In the genomic region with DNA sequence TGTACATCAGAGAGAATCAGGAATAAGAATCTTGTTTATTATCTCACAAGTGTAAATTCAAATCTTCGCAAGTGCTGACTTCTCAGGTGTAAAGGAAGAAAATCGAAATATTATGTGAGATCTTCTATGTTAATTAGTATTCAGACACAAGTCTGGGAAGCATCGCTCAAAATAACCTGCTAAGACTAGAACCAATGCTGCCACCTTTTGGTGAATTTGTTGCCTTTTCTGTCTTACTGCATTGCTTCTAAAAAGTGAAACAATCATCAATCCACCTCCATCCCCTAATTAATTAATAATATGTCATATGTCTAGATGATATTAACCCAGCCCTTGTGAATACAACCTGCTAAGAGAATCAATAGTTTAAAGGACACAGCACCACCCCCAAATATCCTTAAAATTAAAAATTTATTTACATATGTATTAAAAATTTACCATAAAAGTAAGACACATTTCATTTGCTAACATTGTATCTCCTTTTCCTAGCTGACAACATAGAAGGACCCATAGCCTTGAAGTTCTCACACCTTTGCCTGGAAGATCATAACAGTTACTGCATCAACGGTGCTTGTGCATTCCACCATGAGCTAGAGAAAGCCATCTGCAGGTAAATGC, we compare ENCODE assay signal across 2 cellular contexts.
TF ChIP-seq lines count a peak whose summit lies in the region.

No MANE protein-coding gene starts in this region.

TF ChIP-seq in HEK293T, 16 proteins besides CTCF, POLR2A, EP300 and RAD21 (continued from another document):
- TF ChIP-seq, protein P1, sequence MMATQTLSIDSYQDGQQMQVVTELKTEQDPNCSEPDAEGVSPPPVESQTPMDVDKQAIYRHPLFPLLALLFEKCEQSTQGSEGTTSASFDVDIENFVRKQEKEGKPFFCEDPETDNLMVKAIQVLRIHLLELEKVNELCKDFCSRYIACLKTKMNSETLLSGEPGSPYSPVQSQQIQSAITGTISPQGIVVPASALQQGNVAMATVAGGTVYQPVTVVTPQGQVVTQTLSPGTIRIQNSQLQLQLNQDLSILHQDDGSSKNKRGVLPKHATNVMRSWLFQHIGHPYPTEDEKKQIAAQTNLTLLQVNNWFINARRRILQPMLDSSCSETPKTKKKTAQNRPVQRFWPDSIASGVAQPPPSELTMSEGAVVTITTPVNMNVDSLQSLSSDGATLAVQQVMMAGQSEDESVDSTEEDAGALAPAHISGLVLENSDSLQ (IDR thresholded peaks at IDR 0.05) = no peak
- no peak for TF ChIP-seq ZNF384 (IDR thresholded peaks at IDR 0.05)
- no peak for TF ChIP-seq L3MBTL2 (conservative IDR thresholded peaks at IDR 0.05)
- TF ChIP-seq TARDBP (IDR thresholded peaks at IDR 0.05) = no peak
- no peak for TF ChIP-seq SP1 (IDR thresholded peaks at IDR 0.05)
- no peak for TF ChIP-seq LEF1 (IDR thresholded peaks at IDR 0.05; ENCODE audit: borderline replicate concordance)
- TF ChIP-seq CTBP1 (IDR thresholded peaks at IDR 0.05; ENCODE audit: borderline replicate concordance) = no peak
- no peak for TF ChIP-seq FOXM1 (IDR thresholded peaks at IDR 0.05; ENCODE audit: borderline replicate concordance)
- no peak for TF ChIP-seq ARNT (IDR thresholded peaks at IDR 0.05)
- no peak for TF ChIP-seq FOXA1 (IDR thresholded peaks at IDR 0.05)
- no peak for TF ChIP-seq BHLHE40 (IDR thresholded peaks at IDR 0.05; ENCODE audit: borderline replicate concordance)
- TF ChIP-seq NFRKB (IDR thresholded peaks at IDR 0.05) = no peak

TF ChIP-seq in GM12878, 131 proteins besides CTCF, POLR2A, EP300 and RAD21 (continued from another document):
- TF ChIP-seq, protein P2, sequence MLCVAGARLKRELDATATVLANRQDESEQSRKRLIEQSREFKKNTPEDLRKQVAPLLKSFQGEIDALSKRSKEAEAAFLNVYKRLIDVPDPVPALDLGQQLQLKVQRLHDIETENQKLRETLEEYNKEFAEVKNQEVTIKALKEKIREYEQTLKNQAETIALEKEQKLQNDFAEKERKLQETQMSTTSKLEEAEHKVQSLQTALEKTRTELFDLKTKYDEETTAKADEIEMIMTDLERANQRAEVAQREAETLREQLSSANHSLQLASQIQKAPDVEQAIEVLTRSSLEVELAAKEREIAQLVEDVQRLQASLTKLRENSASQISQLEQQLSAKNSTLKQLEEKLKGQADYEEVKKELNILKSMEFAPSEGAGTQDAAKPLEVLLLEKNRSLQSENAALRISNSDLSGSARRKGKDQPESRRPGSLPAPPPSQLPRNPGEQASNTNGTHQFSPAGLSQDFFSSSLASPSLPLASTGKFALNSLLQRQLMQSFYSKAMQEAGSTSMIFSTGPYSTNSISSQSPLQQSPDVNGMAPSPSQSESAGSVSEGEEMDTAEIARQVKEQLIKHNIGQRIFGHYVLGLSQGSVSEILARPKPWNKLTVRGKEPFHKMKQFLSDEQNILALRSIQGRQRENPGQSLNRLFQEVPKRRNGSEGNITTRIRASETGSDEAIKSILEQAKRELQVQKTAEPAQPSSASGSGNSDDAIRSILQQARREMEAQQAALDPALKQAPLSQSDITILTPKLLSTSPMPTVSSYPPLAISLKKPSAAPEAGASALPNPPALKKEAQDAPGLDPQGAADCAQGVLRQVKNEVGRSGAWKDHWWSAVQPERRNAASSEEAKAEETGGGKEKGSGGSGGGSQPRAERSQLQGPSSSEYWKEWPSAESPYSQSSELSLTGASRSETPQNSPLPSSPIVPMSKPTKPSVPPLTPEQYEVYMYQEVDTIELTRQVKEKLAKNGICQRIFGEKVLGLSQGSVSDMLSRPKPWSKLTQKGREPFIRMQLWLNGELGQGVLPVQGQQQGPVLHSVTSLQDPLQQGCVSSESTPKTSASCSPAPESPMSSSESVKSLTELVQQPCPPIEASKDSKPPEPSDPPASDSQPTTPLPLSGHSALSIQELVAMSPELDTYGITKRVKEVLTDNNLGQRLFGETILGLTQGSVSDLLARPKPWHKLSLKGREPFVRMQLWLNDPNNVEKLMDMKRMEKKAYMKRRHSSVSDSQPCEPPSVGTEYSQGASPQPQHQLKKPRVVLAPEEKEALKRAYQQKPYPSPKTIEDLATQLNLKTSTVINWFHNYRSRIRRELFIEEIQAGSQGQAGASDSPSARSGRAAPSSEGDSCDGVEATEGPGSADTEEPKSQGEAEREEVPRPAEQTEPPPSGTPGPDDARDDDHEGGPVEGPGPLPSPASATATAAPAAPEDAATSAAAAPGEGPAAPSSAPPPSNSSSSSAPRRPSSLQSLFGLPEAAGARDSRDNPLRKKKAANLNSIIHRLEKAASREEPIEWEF (IDR thresholded peaks at IDR 0.05; ENCODE audit: insufficient replicate concordance, low read depth, low read length) = no peak
- TF ChIP-seq SMC3 (IDR thresholded peaks at IDR 0.05; ENCODE audit: borderline replicate concordance, low read length) = peak; percentile 76; the same call in 1 of the 2 replicates
- TF ChIP-seq, protein P3, sequence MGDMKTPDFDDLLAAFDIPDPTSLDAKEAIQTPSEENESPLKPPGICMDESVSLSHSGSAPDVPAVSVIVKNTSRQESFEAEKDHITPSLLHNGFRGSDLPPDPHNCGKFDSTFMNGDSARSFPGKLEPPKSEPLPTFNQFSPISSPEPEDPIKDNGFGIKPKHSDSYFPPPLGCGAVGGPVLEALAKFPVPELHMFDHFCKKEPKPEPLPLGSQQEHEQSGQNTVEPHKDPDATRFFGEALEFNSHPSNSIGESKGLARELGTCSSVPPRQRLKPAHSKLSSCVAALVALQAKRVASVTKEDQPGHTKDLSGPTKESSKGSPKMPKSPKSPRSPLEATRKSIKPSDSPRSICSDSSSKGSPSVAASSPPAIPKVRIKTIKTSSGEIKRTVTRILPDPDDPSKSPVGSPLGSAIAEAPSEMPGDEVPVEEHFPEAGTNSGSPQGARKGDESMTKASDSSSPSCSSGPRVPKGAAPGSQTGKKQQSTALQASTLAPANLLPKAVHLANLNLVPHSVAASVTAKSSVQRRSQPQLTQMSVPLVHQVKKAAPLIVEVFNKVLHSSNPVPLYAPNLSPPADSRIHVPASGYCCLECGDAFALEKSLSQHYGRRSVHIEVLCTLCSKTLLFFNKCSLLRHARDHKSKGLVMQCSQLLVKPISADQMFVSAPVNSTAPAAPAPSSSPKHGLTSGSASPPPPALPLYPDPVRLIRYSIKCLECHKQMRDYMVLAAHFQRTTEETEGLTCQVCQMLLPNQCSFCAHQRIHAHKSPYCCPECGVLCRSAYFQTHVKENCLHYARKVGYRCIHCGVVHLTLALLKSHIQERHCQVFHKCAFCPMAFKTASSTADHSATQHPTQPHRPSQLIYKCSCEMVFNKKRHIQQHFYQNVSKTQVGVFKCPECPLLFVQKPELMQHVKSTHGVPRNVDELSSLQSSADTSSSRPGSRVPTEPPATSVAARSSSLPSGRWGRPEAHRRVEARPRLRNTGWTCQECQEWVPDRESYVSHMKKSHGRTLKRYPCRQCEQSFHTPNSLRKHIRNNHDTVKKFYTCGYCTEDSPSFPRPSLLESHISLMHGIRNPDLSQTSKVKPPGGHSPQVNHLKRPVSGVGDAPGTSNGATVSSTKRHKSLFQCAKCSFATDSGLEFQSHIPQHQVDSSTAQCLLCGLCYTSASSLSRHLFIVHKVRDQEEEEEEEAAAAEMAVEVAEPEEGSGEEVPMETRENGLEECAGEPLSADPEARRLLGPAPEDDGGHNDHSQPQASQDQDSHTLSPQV (IDR thresholded peaks at IDR 0.05) = 0 out of 2 replicates have a peak, but pooled peaks have one; percentile 12
